In genomic region chrX:28659269-28659668, GRCh38 we compare ENCODE assay signal across 14 cellular contexts.
DNase-seq lines count a peak whose midpoint lies in the region; TF ChIP-seq lines count a peak whose summit lies in the region.
"Had no signal": no experiment of that assay in that cellular context is flagged by ENCODE, and none has a peak within 500 bp of the region (broad histone marks: within the 10 kb centered on the region; RNA-seq: fewer than 3 reads in every experiment).

No MANE protein-coding gene starts in this region.

- peak; percentile 40 for TF ChIP-seq CTCF in GM13977 (IDR thresholded peaks at IDR 0.05; ENCODE audit: extremely low read depth, insufficient read depth, missing control alignments)

- DNase-seq in D341Med (ENCODE audit: low spot score) = peak; percentile 5
- no peak for DNase-seq in GM13977 (ENCODE audit: low spot score)
- peak; percentile 2 to 23 for DNase-seq in SJCRH30
- peak; percentile 28 for DNase-seq in iPS DF 4.7 (ENCODE audit: extremely low read depth, low spot score)
- no peak for DNase-seq in middle frontal gyrus (ENCODE audit: extremely low spot score, low spot score)
- no peak for DNase-seq in posterior vena cava (ENCODE audit: low spot score)
- no peak for DNase-seq in midbrain (lab: John Stamatoyannopoulos, UW)
- DNase-seq in NCI-H2196 (lab: John Stamatoyannopoulos, UW; ENCODE audit: unreplicated experiment) = no peak
- DNase-seq: activated naive CD4-positive, alpha-beta T cell treated with Interleukin-2 at 50 U/mL for 16 hours; effector CD4-positive, alpha-beta T cell; NCI-H1417; stimulated activated CD4-positive, alpha-beta T cell treated with anti-CD3 and anti-CD28 coated beads, Interleukin-12 subunit alpha, Interleukin-12 subunit beta, amount 100 ng/mL, for 4 hours; stimulated activated naive CD4-positive, alpha-beta T cell treated with Interleukin-2 at 50 U/mL for 16 hours had no signal

- in situ Hi-C loops in GM13977 (cut with MboI; ENCODE audit: low pct_unique_long_range_greater_than_20kb, low sequenced_read_pairs, unreplicated experiment) = no loop called here

- intact Hi-C loops in posterior vena cava (cut with DNase I) = no loop called here

- no peaks in the 10 kb centered on the region for H3K9me3 ChIP-seq in SJCRH30 (replicated peaks)
- H3K9me3 ChIP-seq: HAP-1 had no signal

- H3K27me3 ChIP-seq in SJCRH30 = no peaks in the 10 kb centered on the region

- H3K4me3 ChIP-seq in SJCRH30 = no peak overlapping the region
- H3K4me3 ChIP-seq: HAP-1 had no signal

- no peaks in the 10 kb centered on the region for H3K4me1 ChIP-seq in SJCRH30
- H3K4me1 ChIP-seq: HAP-1 had no signal

- H3K27ac ChIP-seq in SJCRH30 = no peak overlapping the region

- H3K36me3 ChIP-seq in SJCRH30 = no peaks in the 10 kb centered on the region
- H3K36me3 ChIP-seq: HAP-1 had no signal

Comparison
In these comparisons a context has a peak if more than half of its experiments do, and no peak if none do; other contexts are left out.
1. DNase-seq: peak in D341Med (single experiment), SJCRH30 (2 of 2) and iPS DF 4.7 (single experiment); none in GM13977 (single experiment), middle frontal gyrus (single experiment), posterior vena cava (single experiment), midbrain (single experiment) and NCI-H2196 (single experiment).